In genomic region chr5:5751496-5751895, GRCh38 we compare ENCODE assay signal across 11 cellular contexts.
DNase-seq lines count a peak whose midpoint lies in the region; ATAC-seq and TF ChIP-seq lines count a peak whose summit lies in the region.
"Had no signal": no experiment of that assay in that cellular context is flagged by ENCODE, and none has a peak within 500 bp of the region (broad histone marks: within the 10 kb centered on the region; RNA-seq: fewer than 3 reads in every experiment).

No MANE protein-coding gene starts in this region.

- H3K9me2 ChIP-seq in SU-DHL-6 (replicated peaks; ENCODE audit: insufficient read depth, low read length), result no peaks in the 10 kb centered on the region

- no peak overlapping the region for H3K14ac ChIP-seq in mesenchymal stem cell (ENCODE audit: low read length in 2 of 2)

- no peak overlapping the region for H4K8ac ChIP-seq in mesenchymal stem cell (ENCODE audit: low read length)

- H2BK12ac ChIP-seq in mesenchymal stem cell (ENCODE audit: low read length in 2 of 2), result no peak overlapping the region

- H3K79me1 ChIP-seq in mesenchymal stem cell (replicated peaks; ENCODE audit: low read length, poor library complexity, severe bottlenecking), result no peaks in the 10 kb centered on the region

- no peaks in the 10 kb centered on the region for H4K20me1 ChIP-seq in SU-DHL-6 (ENCODE audit: low read depth, low read length)

- ATAC-seq in GM18519 (IDR thresholded peaks at IDR 0.05; ENCODE audit: low FRiP score, unreplicated experiment) (peak; percentile 34), GM21528 (IDR thresholded peaks at IDR 0.05; ENCODE audit: low FRiP score, unreplicated experiment) (peak; percentile 49), HG03066 (IDR thresholded peaks at IDR 0.05; ENCODE audit: low read depth, unreplicated experiment) (peak; percentile 30), GM19397 (IDR thresholded peaks at IDR 0.05; ENCODE audit: unreplicated experiment) (no peak)
- ATAC-seq: K562 had no signal

- no peak overlapping the region for H3K23ac ChIP-seq in mesenchymal stem cell (ENCODE audit: low read length in 2 of 2)

- H2AFZ ChIP-seq in SU-DHL-6 (ENCODE audit: low read depth, low read length, severe bottlenecking), result no peak overlapping the region
- no peak overlapping the region for H2AFZ ChIP-seq in mesenchymal stem cell (ENCODE audit: low read depth, low read length)

- no peak for TF ChIP-seq CTCF in SU-DHL-6 (IDR thresholded peaks at IDR 0.05; ENCODE audit: insufficient read depth, low read length, poor library complexity, severe bottlenecking)

- peak overlapping the region; percentile 63 for H3K4me2 ChIP-seq in SU-DHL-6 (ENCODE audit: low read depth, low read length, poor library complexity, severe bottlenecking)
- no peak overlapping the region for H3K4me2 ChIP-seq in mesenchymal stem cell (ENCODE audit: low read length, poor library complexity, severe bottlenecking)

- H3K36me3 ChIP-seq in SU-DHL-6 (ENCODE audit: low read length) (no peaks in the 10 kb centered on the region), mesenchymal stem cell (ENCODE audit: control insufficient read depth in 1 of 2, insufficient read depth in 2 of 2, low read depth in 1 of 2, low read length in 2 of 2) (no peaks in the 10 kb centered on the region)

- H2BK15ac ChIP-seq in mesenchymal stem cell (ENCODE audit: low read depth, poor library complexity, severe bottlenecking), result no peak overlapping the region

- no peaks in the 10 kb centered on the region for H3K79me2 ChIP-seq in SU-DHL-6 (ENCODE audit: insufficient read depth, low read length)

- no peak overlapping the region for H3K4ac ChIP-seq in mesenchymal stem cell (ENCODE audit: low read depth in 1 of 2, low read length in 2 of 2)

- no peak overlapping the region for H4K91ac ChIP-seq in mesenchymal stem cell (ENCODE audit: low read length)

- H3K4me1 ChIP-seq in mesenchymal stem cell (ENCODE audit: control insufficient read depth, insufficient read depth, low read depth, low read length), result no peaks in the 10 kb centered on the region

- no peak overlapping the region for H3K18ac ChIP-seq in mesenchymal stem cell (ENCODE audit: low read depth in 1 of 2, low read length in 2 of 2)

- H2BK5ac ChIP-seq in mesenchymal stem cell (ENCODE audit: low read depth, low read length, poor library complexity, severe bottlenecking), result no peak overlapping the region

- peak overlapping the region; percentile 26 for H3K4me3 ChIP-seq in SU-DHL-6 (ENCODE audit: insufficient read depth, low read length, poor library complexity, severe bottlenecking)
- no peak overlapping the region for H3K4me3 ChIP-seq in mesenchymal stem cell (ENCODE audit: insufficient read depth in 1 of 2, low read depth in 1 of 2, low read length in 2 of 2)
- H3K4me3 ChIP-seq: K562 had no signal

- no peaks in the 10 kb centered on the region for H3K9me3 ChIP-seq in SU-DHL-6 (ENCODE audit: insufficient read depth, low read length)
- H3K9me3 ChIP-seq in mesenchymal stem cell (ENCODE audit: control insufficient read depth, low read length), result no peaks in the 10 kb centered on the region

- H2AK5ac ChIP-seq in mesenchymal stem cell (ENCODE audit: low read length, severe bottlenecking), result no peak overlapping the region

- no peak overlapping the region for H2BK120ac ChIP-seq in mesenchymal stem cell (ENCODE audit: low read depth, low read length)

- H3K9ac ChIP-seq in SU-DHL-6 (ENCODE audit: low read length) (0 out of 2 replicates have a peak overlapping the region, but pooled peaks have one; percentile 14), mesenchymal stem cell (ENCODE audit: low read length) (no peak overlapping the region)

- H3K27me3 ChIP-seq in SU-DHL-6 (ENCODE audit: low read length) (no peaks in the 10 kb centered on the region), mesenchymal stem cell (ENCODE audit: control insufficient read depth in 1 of 2, insufficient read depth in 1 of 2, low read length in 2 of 2) (peaks cover 0 to 9% of the 10 kb centered on the region in 2 experiments)

- no peak for DNase-seq in NCI-H128 (lab: John Stamatoyannopoulos, UW; ENCODE audit: unreplicated experiment)
- no peak for DNase-seq in medulla oblongata (ENCODE audit: extremely low spot score)
- no peak for DNase-seq in mesenchymal stem cell
- DNase-seq: central memory CD4-positive, alpha-beta T cell; NCI-H2171 had no signal

- peaks cover 28% of the 10 kb centered on the region for H3F3A ChIP-seq in SU-DHL-6 (ENCODE audit: insufficient read depth)

- 95% methylated on average over 2 of the region's 4 CpGs for WGBS in mesenchymal stem cell

- H3K27ac ChIP-seq in SU-DHL-6 (ENCODE audit: low read depth, low read length) (peak overlapping the region; percentile 88), mesenchymal stem cell (ENCODE audit: low read length, poor library complexity, severe bottlenecking) (no peak overlapping the region)
